In genomic region chr5:69105996-69106906, GRCh38 we compare ENCODE assay signal across 9 cellular contexts. TPM values are rescaled to one million over a fixed set of nuclear protein-coding genes. Genes with fewer than 3 reads are reported as not detected.
DNase-seq lines count a peak whose midpoint lies in the region; ATAC-seq lines count a peak whose summit lies in the region.
"Had no signal": no experiment of that assay in that cellular context is flagged by ENCODE, and none has a peak within 500 bp of the region (broad histone marks: within the 10 kb centered on the region; RNA-seq: fewer than 3 reads in every experiment).

No MANE protein-coding gene starts in this region.

- CTCF ChIA-PET in activated naive CD4-positive, alpha-beta T cell treated with anti-CD3 and anti-CD28 coated beads for 36 hours (lab: Charles Lee) = no interaction called here

- H3K4me3 ChIP-seq in H7 (ENCODE audit: insufficient read depth, low read depth, low read length) = no peak overlapping the region
- H3K4me3 ChIP-seq: thoracic aorta had no signal

- peaks cover 9% of the 10 kb centered on the region for H3K36me3 ChIP-seq in H7 (replicated peaks; ENCODE audit: control insufficient read depth, insufficient read depth, low read length)

- ATAC-seq in GM18498 (IDR thresholded peaks at IDR 0.05; ENCODE audit: unreplicated experiment) = peak; percentile 86
- peak; percentile 90 for ATAC-seq in GM21576 (IDR thresholded peaks at IDR 0.05; ENCODE audit: unreplicated experiment)
- ATAC-seq in HG03520 (IDR thresholded peaks at IDR 0.05; ENCODE audit: unreplicated experiment) = peak; percentile 79
- no peak for ATAC-seq in activated T-helper 17 cell treated with anti-CD3 and anti-CD28 coated beads, Interleukin-2, amount 50 U/mL, for 72 hours (replicated peaks)

- intact Hi-C loops in activated naive CD4-positive, alpha-beta T cell treated with anti-CD3 and anti-CD28 coated beads for 36 hours (cut with micrococcal nuclease) = loop anchor here (5.0 kb wide), 1 partner anchor 261 kb away; the partner anchor contains the start of genes AK6, RAD17 and TAF9

- DNase-seq in H7 (no peak), COR-L47 (lab: John Stamatoyannopoulos, UW) (no peak), activated T-cell treated with anti-CD3 and anti-CD28 coated beads for 4 hours (no peak)
- no peak for DNase-seq in activated naive CD4-positive, alpha-beta T cell treated with anti-CD3 and anti-CD28 coated beads for 36 hours

- H3K27me3 ChIP-seq in H7 (ENCODE audit: control insufficient read depth, insufficient read depth, low read length) = no peaks in the 10 kb centered on the region

- peak overlapping the region; percentile 32 for H3K27ac Mint-ChIP-seq in activated T-helper 17 cell treated with anti-CD3 and anti-CD28 coated beads, Interleukin-2, amount 50 U/mL, for 72 hours
- H3K27ac Mint-ChIP-seq in activated naive CD4-positive, alpha-beta T cell treated with anti-CD3 and anti-CD28 coated beads for 36 hours = no peak overlapping the region

- H3K27me3 Mint-ChIP-seq in activated T-helper 17 cell treated with anti-CD3 and anti-CD28 coated beads, Interleukin-2, amount 50 U/mL, for 72 hours = no peaks in the 10 kb centered on the region
- no peaks in the 10 kb centered on the region for H3K27me3 Mint-ChIP-seq in activated naive CD4-positive, alpha-beta T cell treated with anti-CD3 and anti-CD28 coated beads for 36 hours (ENCODE audit: low read depth)

- no peaks in the 10 kb centered on the region for H3K9me3 Mint-ChIP-seq in activated T-helper 17 cell treated with anti-CD3 and anti-CD28 coated beads, Interleukin-2, amount 50 U/mL, for 72 hours
- H3K9me3 Mint-ChIP-seq in activated naive CD4-positive, alpha-beta T cell treated with anti-CD3 and anti-CD28 coated beads for 36 hours = no peaks in the 10 kb centered on the region

- H3K4me1 Mint-ChIP-seq in activated T-helper 17 cell treated with anti-CD3 and anti-CD28 coated beads, Interleukin-2, amount 50 U/mL, for 72 hours = no peaks in the 10 kb centered on the region
- peaks cover 3% of the 10 kb centered on the region for H3K4me1 Mint-ChIP-seq in activated naive CD4-positive, alpha-beta T cell treated with anti-CD3 and anti-CD28 coated beads for 36 hours (ENCODE audit: low read depth)

- H3K4me3 Mint-ChIP-seq in activated T-helper 17 cell treated with anti-CD3 and anti-CD28 coated beads, Interleukin-2, amount 50 U/mL, for 72 hours = no peak overlapping the region
- no peak overlapping the region for H3K4me3 Mint-ChIP-seq in activated naive CD4-positive, alpha-beta T cell treated with anti-CD3 and anti-CD28 coated beads for 36 hours

- H3K36me3 Mint-ChIP-seq in activated T-helper 17 cell treated with anti-CD3 and anti-CD28 coated beads, Interleukin-2, amount 50 U/mL, for 72 hours (ENCODE audit: low read depth) = peaks cover 90% of the 10 kb centered on the region
- H3K36me3 Mint-ChIP-seq in activated naive CD4-positive, alpha-beta T cell treated with anti-CD3 and anti-CD28 coated beads for 36 hours (ENCODE audit: low read depth) = peaks cover 24% of the 10 kb centered on the region

RNA-seq across cellular contexts. Expression of gene SLC30A5, which starts 12.4 kb away (rescaled TPM):
- 10 to 100 TPM; 23.7 to 44.7 TPM for total RNA-seq in activated T-helper 17 cell treated with anti-CD3 and anti-CD28 coated beads, Interleukin-2, amount 50 U/mL, for 72 hours
- total RNA-seq in H7 (2014; rRNA removed; shearing (Covaris generic)) = 52.5 and 67.2 TPM in 2 replicates
- total RNA-seq in activated naive CD4-positive, alpha-beta T cell treated with anti-CD3 and anti-CD28 coated beads for 36 hours = 10 to 100 TPM; 30.0 to 36.2 TPM
